12 cellular contexts compared by ENCODE assay signal in genomic region chr12:77720258-77720657, GRCh38.
DNase-seq lines count a peak whose midpoint lies in the region; ATAC-seq and TF ChIP-seq lines count a peak whose summit lies in the region.
"Had no signal": no experiment of that assay in that cellular context is flagged by ENCODE, and none has a peak within 500 bp of the region (broad histone marks: within the 10 kb centered on the region; RNA-seq: fewer than 3 reads in every experiment).

No MANE protein-coding gene starts in this region.

- H3K4me1 Mint-ChIP-seq in WTC11 (no peaks in the 10 kb centered on the region), mesothelial cell of epicardium (peaks cover 34% of the 10 kb centered on the region)
- no peaks in the 10 kb centered on the region for H3K4me1 Mint-ChIP-seq in stimulated activated memory B cell treated with anti-CD40 and anti-IgM and Interleukin-4, amounts not matched to agents 10 μg/mL and 1 μg/mL and 100 μg/mL, for 72 hours

- ATAC-seq in HG03354 (IDR thresholded peaks at IDR 0.05; ENCODE audit: poor library complexity, severe bottlenecking, unreplicated experiment) = peak; percentile 71
- peak; percentile 93 for ATAC-seq in WTC11
- ATAC-seq in stimulated activated memory B cell treated with anti-CD40 and anti-IgM and Interleukin-4, amounts not matched to agents 10 μg/mL and 1 μg/mL and 100 μg/mL, for 72 hours = no peak

- H3K36me3 Mint-ChIP-seq in WTC11 = no peaks in the 10 kb centered on the region
- no peaks in the 10 kb centered on the region for H3K36me3 Mint-ChIP-seq in mesothelial cell of epicardium
- no peaks in the 10 kb centered on the region for H3K36me3 Mint-ChIP-seq in stimulated activated memory B cell treated with anti-CD40 and anti-IgM and Interleukin-4, amounts not matched to agents 10 μg/mL and 1 μg/mL and 100 μg/mL, for 72 hours

- H3K36me3 ChIP-seq in DOHH2 (ENCODE audit: control insufficient read depth, low read length) = no peaks in the 10 kb centered on the region
- H3K36me3 ChIP-seq: left ventricle myocardium inferior, tibial artery had no signal

- H3K9me2 ChIP-seq in DOHH2 (replicated peaks; ENCODE audit: control insufficient read depth, low read length) = no peaks in the 10 kb centered on the region

- no peaks in the 10 kb centered on the region for H3F3A ChIP-seq in DOHH2 (ENCODE audit: control insufficient read depth, insufficient read depth)

- H3K27ac Mint-ChIP-seq in WTC11 (no peak overlapping the region), mesothelial cell of epicardium (peak overlapping the region; percentile 68)
- H3K27ac Mint-ChIP-seq in stimulated activated memory B cell treated with anti-CD40 and anti-IgM and Interleukin-4, amounts not matched to agents 10 μg/mL and 1 μg/mL and 100 μg/mL, for 72 hours = no peak overlapping the region
- H3K27ac Mint-ChIP-seq: activated T-cell treated with anti-CD3 and anti-CD28 coated beads, Interleukin-2, amount 50 U/mL, for 24 hours had no signal

- H3K9me3 Mint-ChIP-seq in WTC11 = peaks cover 8% of the 10 kb centered on the region
- peaks cover 13% of the 10 kb centered on the region for H3K9me3 Mint-ChIP-seq in mesothelial cell of epicardium
- H3K9me3 Mint-ChIP-seq in stimulated activated memory B cell treated with anti-CD40 and anti-IgM and Interleukin-4, amounts not matched to agents 10 μg/mL and 1 μg/mL and 100 μg/mL, for 72 hours = peaks cover 4% of the 10 kb centered on the region

- H4K20me1 ChIP-seq in DOHH2 (ENCODE audit: control insufficient read depth, insufficient read depth, low read depth, low read length) = no peaks in the 10 kb centered on the region

- peaks cover 5% of the 10 kb centered on the region; the same call in 1 of the 2 replicates for H3K4me1 ChIP-seq in DOHH2 (ENCODE audit: control insufficient read depth, low read length)
- H3K4me1 ChIP-seq: left ventricle myocardium inferior, tibial artery had no signal

- no peak overlapping the region for H3K27ac ChIP-seq in DOHH2 (ENCODE audit: low read depth, low read length)
- H3K27ac ChIP-seq: left ventricle myocardium inferior, tibial artery had no signal

- POLR2A ChIA-PET in WTC11 (lab: Charles Lee) = interaction anchor here (1.0 kb wide), 1 partner anchor 9 kb away, joined by 4 read pairs; no protein-coding TSS in a partner anchor

- CTCF ChIA-PET in WTC11 (lab: Charles Lee) = interaction anchor here (0.8 to 1.9 kb wide), 5 partner anchors 9 to 568 kb away, joined by 3 to 26 read pairs (median 4); no protein-coding TSS in a partner anchor

- no peaks in the 10 kb centered on the region for H3K79me2 ChIP-seq in DOHH2 (ENCODE audit: control insufficient read depth, low read length)

- H3K4me3 Mint-ChIP-seq in WTC11 = no peak overlapping the region
- no peak overlapping the region for H3K4me3 Mint-ChIP-seq in mesothelial cell of epicardium
- no peak overlapping the region for H3K4me3 Mint-ChIP-seq in stimulated activated memory B cell treated with anti-CD40 and anti-IgM and Interleukin-4, amounts not matched to agents 10 μg/mL and 1 μg/mL and 100 μg/mL, for 72 hours
- H3K4me3 Mint-ChIP-seq: activated T-cell treated with anti-CD3 and anti-CD28 coated beads, Interleukin-2, amount 50 U/mL, for 24 hours; brain had no signal

- DNase-seq in WTC11 (ENCODE audit: low spot score) = no peak
- no peak for DNase-seq in mesothelial cell of epicardium (ENCODE audit: low spot score in 2 of 2, unreplicated experiment in 2 of 2)
- DNase-seq in NCI-H2029 (lab: John Stamatoyannopoulos, UW) = no peak
- no peak for DNase-seq in NCI-H146 (lab: John Stamatoyannopoulos, UW)
- DNase-seq: activated T-cell treated with anti-CD3 and anti-CD28 coated beads, Interleukin-2, amount 50 U/mL, for 24 hours; left ventricle myocardium inferior; retina; tibial artery had no signal

- H3K4me3 ChIP-seq in DOHH2 (ENCODE audit: low read length) = no peak overlapping the region
- H3K4me3 ChIP-seq: left ventricle myocardium inferior, tibial artery had no signal

- H3K27me3 Mint-ChIP-seq in WTC11 (ENCODE audit: low read depth) (no peaks in the 10 kb centered on the region), mesothelial cell of epicardium (ENCODE audit: low read depth) (peaks cover 4% of the 10 kb centered on the region)
- H3K27me3 Mint-ChIP-seq in stimulated activated memory B cell treated with anti-CD40 and anti-IgM and Interleukin-4, amounts not matched to agents 10 μg/mL and 1 μg/mL and 100 μg/mL, for 72 hours = no peaks in the 10 kb centered on the region
- H3K27me3 Mint-ChIP-seq: activated T-cell treated with anti-CD3 and anti-CD28 coated beads, Interleukin-2, amount 50 U/mL, for 24 hours; brain had no signal

- H3K4me2 ChIP-seq in DOHH2 (ENCODE audit: low read length) = no peak overlapping the region

- H3K9me3 ChIP-seq in DOHH2 (ENCODE audit: control insufficient read depth, insufficient read depth, low read length) = 0 out of 2 replicates have a peak, but pooled peaks cover 6% of the 10 kb centered on the region
- H3K9me3 ChIP-seq: tibial artery had no signal

- peak; percentile 16 for TF ChIP-seq CTCF in DOHH2 (IDR thresholded peaks at IDR 0.05; ENCODE audit: low read depth, low read length, poor library complexity, severe bottlenecking)
- no peak for TF ChIP-seq CTCF in WTC11 (IDR thresholded peaks at IDR 0.05)
- TF ChIP-seq CTCF in mesothelial cell of epicardium (IDR thresholded peaks at IDR 0.05; ENCODE audit: unreplicated experiment) = peak; percentile 15

- H3K27me3 ChIP-seq in DOHH2 (ENCODE audit: control insufficient read depth, low read length) = no peaks in the 10 kb centered on the region
- H3K27me3 ChIP-seq: tibial artery had no signal

TF ChIP-seq in WTC11, 78 proteins besides CTCF, POLR2A, EP300 and RAD21:
- TF ChIP-seq GABPB1 (CRISPR knock-in tag; IDR thresholded peaks at IDR 0.05) (no peak), TEAD1 (CRISPR knock-in tag; IDR thresholded peaks at IDR 0.05) (no peak), KAT7 (CRISPR knock-in tag; IDR thresholded peaks at IDR 0.05; ENCODE audit: borderline replicate concordance) (no peak), ZNF281 (CRISPR knock-in tag; IDR thresholded peaks at IDR 0.05) (no peak), CREB1 (CRISPR knock-in tag; IDR thresholded peaks at IDR 0.05) (no peak), ZNF263 (CRISPR knock-in tag; IDR thresholded peaks at IDR 0.05; ENCODE audit: low read depth) (no peak), EMX1 (CRISPR knock-in tag; IDR thresholded peaks at IDR 0.05) (no peak)
- TF ChIP-seq, protein P1, sequence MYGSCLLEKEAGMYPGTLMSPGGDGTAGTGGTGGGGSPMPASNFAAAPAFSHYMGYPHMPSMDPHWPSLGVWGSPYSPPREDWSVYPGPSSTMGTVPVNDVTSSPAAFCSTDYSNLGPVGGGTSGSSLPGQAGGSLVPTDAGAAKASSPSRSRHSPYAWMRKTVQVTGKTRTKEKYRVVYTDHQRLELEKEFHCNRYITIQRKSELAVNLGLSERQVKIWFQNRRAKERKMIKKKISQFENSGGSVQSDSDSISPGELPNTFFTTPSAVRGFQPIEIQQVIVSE (CRISPR knock-in tag; IDR thresholded peaks at IDR 0.05; ENCODE audit: borderline replicate concordance) = no peak
TF ChIP-seq in WTC11: peak in this region for 0.
